ENCODE assay signal across 8 cellular contexts in the genomic region with DNA sequence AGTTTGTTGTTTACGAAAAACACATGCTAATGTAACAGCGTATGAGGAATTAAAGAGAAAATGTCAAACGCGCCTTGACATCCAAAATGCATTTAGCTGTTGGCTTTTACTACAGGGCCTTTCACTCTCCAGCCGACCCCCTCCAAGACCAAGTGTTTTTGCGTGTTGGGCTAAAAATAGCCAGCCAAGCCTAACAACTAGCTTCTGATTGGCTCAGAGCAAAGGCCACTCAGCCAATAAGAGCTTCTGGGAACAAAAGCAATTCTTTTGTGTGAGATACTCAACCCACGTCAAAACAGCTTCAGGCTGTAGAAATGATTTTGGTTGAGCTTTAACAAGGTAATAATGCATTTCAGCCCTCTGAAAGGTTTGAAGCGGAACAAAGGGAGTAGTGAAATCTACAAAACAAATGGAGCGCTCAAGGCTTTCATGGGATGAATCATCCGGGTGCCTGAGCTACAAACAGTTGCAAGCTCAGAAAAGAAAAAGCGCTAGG.
A peak's percentile ranks its signal among the peaks of the same experiment; 100 is the strongest.
DNase-seq lines count a peak whose midpoint lies in the region; ATAC-seq lines count a peak whose summit lies in the region.

No MANE protein-coding gene starts in this region.

- no peaks in the 10 kb centered on the region for H3K36me3 Mint-ChIP-seq in activated T-cell treated with anti-CD3 and anti-CD28 coated beads, Interleukin-2, amount 50 U/mL, for 72 hours (ENCODE audit: insufficient read depth in 2 of 2)

- ATAC-seq in activated T-cell treated with anti-CD3 and anti-CD28 coated beads, Interleukin-2, amount 50 U/mL, for 72 hours (replicated peaks in 1 of 2) = peak; percentile 62 to 74
- peak; percentile 59 for ATAC-seq in HG02678 (IDR thresholded peaks at IDR 0.05; ENCODE audit: unreplicated experiment)

- H3K27me3 Mint-ChIP-seq in activated T-cell treated with anti-CD3 and anti-CD28 coated beads, Interleukin-2, amount 50 U/mL, for 72 hours (ENCODE audit: low read depth) = peaks cover 18% of the 10 kb centered on the region

- DNase-seq in activated T-cell treated with anti-CD3 and anti-CD28 coated beads, Interleukin-2, amount 50 U/mL, for 72 hours = peak; percentile 6 to 12
- no peak for DNase-seq in activated T-cell treated with anti-CD3 and anti-CD28 coated beads, Interleukin-2, amount 50 U/mL, for 1 hour
- DNase-seq in NCI-H345 (lab: John Stamatoyannopoulos, UW) (peak; percentile 6), brain pericyte (ENCODE audit: low read depth, low spot score) (peak; percentile 71), iPS DF 19.7 (ENCODE audit: low read depth, low spot score) (peak; percentile 96), retina (peak; percentile 91), LoVo (ENCODE audit: low spot score) (no peak)

- H3K4me3 Mint-ChIP-seq in activated T-cell treated with anti-CD3 and anti-CD28 coated beads, Interleukin-2, amount 50 U/mL, for 72 hours = peak overlapping the region; percentile 92

- H3K27ac Mint-ChIP-seq in activated T-cell treated with anti-CD3 and anti-CD28 coated beads, Interleukin-2, amount 50 U/mL, for 72 hours = no peak overlapping the region

- H3K4me1 Mint-ChIP-seq in activated T-cell treated with anti-CD3 and anti-CD28 coated beads, Interleukin-2, amount 50 U/mL, for 72 hours (ENCODE audit: low read depth) = peaks cover 9% of the 10 kb centered on the region

- no peaks in the 10 kb centered on the region for H3K9me3 Mint-ChIP-seq in activated T-cell treated with anti-CD3 and anti-CD28 coated beads, Interleukin-2, amount 50 U/mL, for 72 hours

Comparison
In these comparisons a context has a peak if more than half of its experiments do, and no peak if none do; other contexts are left out.
1. DNase-seq: peak in activated T-cell treated with anti-CD3 and anti-CD28 coated beads, Interleukin-2, amount 50 U/mL, for 72 hours (2 of 2), NCI-H345 (single experiment), brain pericyte (single experiment), iPS DF 19.7 (single experiment) and retina (single experiment); none in activated T-cell treated with anti-CD3 and anti-CD28 coated beads, Interleukin-2, amount 50 U/mL, for 1 hour (single experiment) and LoVo (single experiment).